8 cellular contexts compared by ENCODE assay signal in genomic region chr7:50304911-50305621, GRCh38. TPM values are rescaled to one million over a fixed set of nuclear protein-coding genes. Genes with fewer than 3 reads are reported as not detected.
DNase-seq lines count a peak whose midpoint lies in the region; ATAC-seq, FAIRE-seq and TF ChIP-seq lines count a peak whose summit lies in the region.

No MANE protein-coding gene starts in this region.

- H3K9me3 ChIP-seq in endothelial cell of umbilical vein (replicated peaks; ENCODE audit: control insufficient read depth, insufficient read depth, low read length) (no peaks in the 10 kb centered on the region), skeletal muscle satellite cell (replicated peaks; ENCODE audit: low read length) (no peaks in the 10 kb centered on the region)

- intact Hi-C loops in endothelial cell of umbilical vein (cut with micrococcal nuclease), result loop anchor here (10.0 kb wide), 1 partner anchor 60 kb away; no protein-coding TSS in a partner anchor

- no peak for FAIRE-seq in endothelial cell of umbilical vein (lab: Jason Lieb, UNC)

- no peaks in the 10 kb centered on the region for H3K79me2 ChIP-seq in endothelial cell of umbilical vein (ENCODE audit: control insufficient read depth, insufficient read depth, low read length)

- peaks cover 37 to 55% of the 10 kb centered on the region in 2 experiments for H3K27me3 ChIP-seq in endothelial cell of umbilical vein (ENCODE audit: control insufficient read depth in 2 of 2, insufficient read depth in 2 of 2, low read length in 2 of 2)
- peaks cover 73% of the 10 kb centered on the region for H3K27me3 ChIP-seq in skeletal muscle satellite cell (ENCODE audit: control insufficient read depth, insufficient read depth, low read length)

- H3K36me3 ChIP-seq in endothelial cell of umbilical vein (ENCODE audit: control insufficient read depth in 2 of 2, extremely low read depth in 1 of 2, insufficient read depth in 2 of 2, low read length in 2 of 2) (no peaks in the 10 kb centered on the region), skeletal muscle satellite cell (ENCODE audit: insufficient read depth, low read length) (no peaks in the 10 kb centered on the region)

- H3K9ac ChIP-seq in endothelial cell of umbilical vein (replicated peaks; ENCODE audit: extremely low read depth, insufficient read depth, low read length) (no peak overlapping the region), skeletal muscle satellite cell (ENCODE audit: low read depth, low read length) (no peak overlapping the region)

- TF ChIP-seq CTCF in endothelial cell of umbilical vein (IDR thresholded peaks at IDR 0.05; ENCODE audit: extremely low read depth in 1 of 2, insufficient read depth in 1 of 2, low read depth in 1 of 2, low read length in 2 of 2), result no peak

- no peak overlapping the region for H2AFZ ChIP-seq in endothelial cell of umbilical vein (ENCODE audit: low read depth, low read length)

- no peaks in the 10 kb centered on the region for H4K20me1 ChIP-seq in endothelial cell of umbilical vein (replicated peaks; ENCODE audit: control insufficient read depth, extremely low read depth, insufficient read depth, low read length)

- peak; percentile 34 for ATAC-seq in HG03139 (IDR thresholded peaks at IDR 0.05; ENCODE audit: unreplicated experiment)
- peak; percentile 62 to 66 for ATAC-seq in activated CD4-positive, CD25-positive, alpha-beta regulatory T cell treated with anti-CD3 and anti-CD28 coated beads, Interleukin-2, amount 50 U/mL, for 24 hours

- H3K9me1 ChIP-seq in endothelial cell of umbilical vein (replicated peaks; ENCODE audit: control insufficient read depth, extremely low read depth, insufficient read depth, low read length), result no peaks in the 10 kb centered on the region

- CTCF ChIA-PET in endothelial cell of umbilical vein (lab: Charles Lee), result interaction anchor here (0.8 kb wide), 1 partner anchor 10 kb away, joined by 3 read pairs; no protein-coding TSS in a partner anchor

- no TSS peak for BruUV-seq in endothelial cell of umbilical vein (replicated peaks; lab: Mats Ljungman, UMichigan)

- H3K4me1 ChIP-seq in endothelial cell of umbilical vein (ENCODE audit: control insufficient read depth, extremely low read depth, insufficient read depth, low read length) (no peaks in the 10 kb centered on the region), skeletal muscle satellite cell (ENCODE audit: control insufficient read depth, insufficient read depth, low read length) (no peaks in the 10 kb centered on the region)

- POLR2A ChIA-PET in endothelial cell of umbilical vein (lab: Charles Lee), result no interaction called here

- peak; percentile 52 for DNase-seq in activated T-cell treated with anti-CD3 and anti-CD28 coated beads for 1 hour (ENCODE audit: low read depth)
- no peak for DNase-seq in activated T-cell treated with anti-CD3 and anti-CD28 coated beads for 4 hours
- no peak for DNase-seq in endothelial cell of umbilical vein (ENCODE audit: low read depth, low spot score)
- no peak for DNase-seq in NCI-H1694 treated with DMSO at 0.1 percent for 48 hours (lab: John Stamatoyannopoulos, UW)
- no peak for DNase-seq in NCI-H2029 treated with DMSO at 0.1 percent for 48 hours (lab: John Stamatoyannopoulos, UW)

- H3K4me3 ChIP-seq in endothelial cell of umbilical vein (replicated peaks in 1 of 3; ENCODE audit: insufficient read depth in 1 of 3, low read depth in 1 of 3, low read length in 3 of 3), result no peak overlapping the region
- peak overlapping the region; percentile 55 for H3K4me3 ChIP-seq in skeletal muscle satellite cell (ENCODE audit: low read length)

- H3K27ac ChIP-seq in endothelial cell of umbilical vein (ENCODE audit: insufficient read depth, low read depth, low read length), result no peak overlapping the region

- H3K4me2 ChIP-seq in endothelial cell of umbilical vein (ENCODE audit: insufficient read depth, low read length) (no peak overlapping the region), skeletal muscle satellite cell (ENCODE audit: low read length) (peak overlapping the region; percentile 69)

- TF ChIP-seq POLR2A in endothelial cell of umbilical vein (IDR thresholded peaks at IDR 0.05; ENCODE audit: low read depth, low read length), result no peak

- dilution Hi-C loops in endothelial cell of umbilical vein (cut with MboI; ENCODE audit: extremely low pct_ligation_motif_present, low sequenced_read_pairs), result no loop called here

TF ChIP-seq in endothelial cell of umbilical vein, 7 proteins besides CTCF, POLR2A, EP300 and RAD21:
- TF ChIP-seq GATA2 (IDR thresholded peaks at IDR 0.05; ENCODE audit: insufficient read depth, insufficient read length, low read depth, low read length) (no peak), EZH2 (IDR thresholded peaks at IDR 0.05; ENCODE audit: borderline replicate concordance, low read depth, low read length, severe bottlenecking) (peak; percentile 11)
TF ChIP-seq in endothelial cell of umbilical vein: peak in this region for 1.

RNA-seq across cellular contexts. Expression of gene IKZF1, which starts 0.6 kb away (rescaled TPM):
- total RNA-seq in endothelial cell of umbilical vein, result 0.20 TPM in 1 of 2 replicates, not detected in the other
- polyA plus RNA-seq in endothelial cell of umbilical vein, result 0.01 and 0.03 TPM in 2 replicates
- polyA plus RNA-seq in endothelial cell of umbilical vein (2011; cell fraction: cytosol; rRNA removed), result 0.01 and 0.04 TPM in 2 replicates
- polyA plus RNA-seq in endothelial cell of umbilical vein (2011; cell fraction: nucleus; rRNA removed), result 0.07 TPM in 1 of 2 replicates, not detected in the other
- not detected in 2 replicates for polyA plus RNA-seq in endothelial cell of umbilical vein (2012)
- polyA minus RNA-seq in endothelial cell of umbilical vein, result 0.25 and 0.36 TPM in 2 replicates
- not detected for polyA minus RNA-seq in endothelial cell of umbilical vein (2011; cell fraction: cytosol; rRNA and poly(A)+ RNA removed)
- polyA minus RNA-seq in endothelial cell of umbilical vein (2011; cell fraction: nucleus; rRNA and poly(A)+ RNA removed), result not detected in 2 replicates
- not detected in 2 replicates for total RNA-seq in skeletal muscle satellite cell (2012; rRNA removed)
